ENCODE assay signal across 15 cellular contexts in genomic region chr3:13588221-13588701, GRCh38. TPM values are rescaled to one million over a fixed set of nuclear protein-coding genes. Genes with fewer than 3 reads are reported as not detected.
"Had no signal": no experiment of that assay in that cellular context is flagged by ENCODE, and none has a peak within 500 bp of the region (broad histone marks: within the 10 kb centered on the region; RNA-seq: fewer than 3 reads in every experiment).

No MANE protein-coding gene starts in this region.

- H3K27ac Mint-ChIP-seq: activated B cell treated with CpG ODN at 0.5 μM for 24 hours; activated CD4-positive, alpha-beta memory T cell treated with anti-CD3 and anti-CD28 coated beads, Interleukin-2, amount 10 ng/mL, durations not matched to agents 7 days and 5 days; activated CD8-positive, alpha-beta memory T cell treated with anti-CD3 and anti-CD28 coated beads, Interleukin-2, amount 10 ng/mL, durations not matched to agents 7 days and 5 days; activated naive CD8-positive, alpha-beta T cell had no signal

- H3K27me3 Mint-ChIP-seq: activated B cell treated with CpG ODN at 0.5 μM for 24 hours; activated naive CD8-positive, alpha-beta T cell had no signal

- H3K36me3 Mint-ChIP-seq: activated CD8-positive, alpha-beta memory T cell treated with anti-CD3 and anti-CD28 coated beads, Interleukin-2, amount 10 ng/mL, durations not matched to agents 7 days and 5 days; activated naive CD8-positive, alpha-beta T cell had no signal

- H3K27me3 ChIP-seq: suprapubic skin, transverse colon had no signal

- H3K79me2 ChIP-seq: parathyroid adenoma had no signal

- H3K4me3 Mint-ChIP-seq: activated B cell treated with CpG ODN at 0.5 μM for 24 hours; activated CD4-positive, alpha-beta memory T cell treated with anti-CD3 and anti-CD28 coated beads, Interleukin-2, amount 10 ng/mL, durations not matched to agents 7 days and 5 days; activated CD8-positive, alpha-beta memory T cell treated with anti-CD3 and anti-CD28 coated beads, Interleukin-2, amount 10 ng/mL, durations not matched to agents 7 days and 5 days; activated naive CD8-positive, alpha-beta T cell had no signal

- DNase-seq: activated B cell treated with CpG ODN at 0.5 μM for 24 hours; activated CD4-positive, alpha-beta memory T cell treated with anti-CD3 and anti-CD28 coated beads, Interleukin-2, amount 10 ng/mL, durations not matched to agents 7 days and 5 days; activated CD4-positive, alpha-beta T cell treated with anti-CD3 and anti-CD28 coated beads for 4 hours; activated CD8-positive, alpha-beta memory T cell treated with anti-CD3 and anti-CD28 coated beads, Interleukin-2, amount 10 ng/mL, durations not matched to agents 7 days and 5 days; kidney; stimulated activated CD4-positive, alpha-beta T cell treated with anti-CD3 and anti-CD28 coated beads, Interleukin-12 subunit alpha, Interleukin-12 subunit beta, amount 100 ng/mL, for 4 hours; stimulated activated CD4-positive, alpha-beta T cell treated with anti-CD3 and anti-CD28 coated beads, Interleukin-1b, Interleukin-23, amount 100 ng/mL, for 48 hours; stimulated activated CD8-positive, alpha-beta memory T cell treated with anti-CD3 and anti-CD28 coated beads, Interleukin-4, amount 100 ng/mL, for 48 hours; stimulated activated naive CD4-positive, alpha-beta T cell treated with Interleukin-2 at 50 U/mL for 16 hours; transverse colon had no signal

- H3K4me1 ChIP-seq: parathyroid adenoma, transverse colon had no signal

- H3K27ac ChIP-seq: parathyroid adenoma, suprapubic skin, transverse colon had no signal

- H3K9me3 Mint-ChIP-seq: activated B cell treated with CpG ODN at 0.5 μM for 24 hours; activated CD4-positive, alpha-beta memory T cell treated with anti-CD3 and anti-CD28 coated beads, Interleukin-2, amount 10 ng/mL, durations not matched to agents 7 days and 5 days had no signal

- H3K4me1 Mint-ChIP-seq: activated B cell treated with CpG ODN at 0.5 μM for 24 hours; activated CD4-positive, alpha-beta memory T cell treated with anti-CD3 and anti-CD28 coated beads, Interleukin-2, amount 10 ng/mL, durations not matched to agents 7 days and 5 days; activated CD8-positive, alpha-beta memory T cell treated with anti-CD3 and anti-CD28 coated beads, Interleukin-2, amount 10 ng/mL, durations not matched to agents 7 days and 5 days had no signal

- H3K4me3 ChIP-seq: suprapubic skin, transverse colon had no signal

- H2AFZ ChIP-seq: parathyroid adenoma had no signal

- ATAC-seq: activated CD8-positive, alpha-beta memory T cell treated with anti-CD3 and anti-CD28 coated beads, Interleukin-2, amount 10 ng/mL, durations not matched to agents 7 days and 5 days; left lobe of liver had no signal

- H3K9me3 ChIP-seq: suprapubic skin, transverse colon had no signal

- H3K36me3 ChIP-seq: suprapubic skin, transverse colon had no signal

RNA-seq across cellular contexts. Expression of gene FBLN2, which starts 39.3 kb away (rescaled TPM):
- total RNA-seq: activated CD4-positive, alpha-beta memory T cell treated with anti-CD3 and anti-CD28 coated beads, Interleukin-2, amount 10 ng/mL, durations not matched to agents 7 days and 5 days; T-helper 2 cell treated with Interferon-gamma antibody and Interleukin-4, amounts not matched to agents 100 ng/mL and 5 ng/mL, for 36 hours had no signal
